Comparison of ENCODE assay signal across 7 cellular contexts in the genomic region with DNA sequence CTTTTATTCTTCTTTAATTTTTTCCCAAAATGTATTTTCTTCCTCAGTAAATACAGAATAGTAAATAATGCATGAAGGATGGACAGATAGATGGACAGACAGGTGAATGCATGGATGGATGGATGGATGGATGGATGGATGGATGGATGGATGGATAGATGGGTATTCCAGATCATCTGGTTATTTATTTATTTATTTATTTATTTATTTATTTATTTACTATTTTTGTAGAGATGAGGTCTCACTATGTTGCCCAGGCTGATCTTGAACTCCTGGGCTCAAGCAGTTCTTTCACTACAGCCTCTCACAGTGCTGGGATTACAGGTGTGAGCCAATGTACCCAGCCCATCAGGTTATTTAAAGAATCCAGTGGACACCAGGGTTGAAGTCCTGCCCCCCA. TPM values are rescaled to one million over a fixed set of nuclear protein-coding genes. Genes with fewer than 3 reads are reported as not detected.
"Had no signal": no experiment of that assay in that cellular context is flagged by ENCODE, and none has a peak within 500 bp of the region (broad histone marks: within the 10 kb centered on the region; RNA-seq: fewer than 3 reads in every experiment).

No MANE protein-coding gene starts in this region.

RNA-seq across cellular contexts. Expression of gene CNGB1, which starts 53.0 kb away (rescaled TPM):
- total RNA-seq: subcutaneous adipose tissue, thoracic aorta, tibial nerve, upper lobe of right lung, uterus, vagina had no signal
- polyA plus RNA-seq: urinary bladder had no signal
